In the genomic region with DNA sequence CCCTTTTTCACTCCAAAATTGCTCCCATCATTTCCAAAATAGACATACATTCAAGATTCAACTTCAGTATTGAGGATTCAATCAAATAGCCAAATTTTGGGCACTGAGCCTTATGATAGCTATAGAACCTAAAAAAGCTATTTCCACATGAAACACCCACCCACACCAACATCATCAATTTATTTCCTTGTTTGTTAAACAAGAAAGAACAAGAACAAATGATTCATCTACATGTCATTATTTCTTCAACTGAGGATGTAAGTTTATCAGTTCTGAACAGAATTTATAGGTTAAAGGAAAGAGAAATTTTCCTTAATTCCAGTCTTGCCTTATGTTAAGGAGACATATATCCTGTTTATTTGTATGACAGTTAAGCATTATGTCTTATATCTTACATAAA, we compare ENCODE assay signal across 9 cellular contexts. TPM values are rescaled to one million over a fixed set of nuclear protein-coding genes. Genes with fewer than 3 reads are reported as not detected.
"Had no signal": no experiment of that assay in that cellular context is flagged by ENCODE, and none has a peak within 500 bp of the region (broad histone marks: within the 10 kb centered on the region; RNA-seq: fewer than 3 reads in every experiment).

No MANE protein-coding gene starts in this region.

- FAIRE-seq: H1, H54, HepG2 had no signal

- H3K27ac ChIP-seq: GM23248, KMS-11 had no signal

- DNase-seq: GM23248, H9, HCEC 1CT, KBM-7 had no signal

- H3K4me3 ChIP-seq: GM23248 had no signal

RNA-seq across cellular contexts. Expression of gene DPPA2, which starts 32.2 kb away (rescaled TPM):
- total RNA-seq: GM23248, HepG2, HT1080 had no signal

RNA-seq across cellular contexts. Expression of gene DPPA4, which starts 53.3 kb away (rescaled TPM):
- total RNA-seq: GM23248, HepG2, HT1080 had no signal
